In the genomic region with DNA sequence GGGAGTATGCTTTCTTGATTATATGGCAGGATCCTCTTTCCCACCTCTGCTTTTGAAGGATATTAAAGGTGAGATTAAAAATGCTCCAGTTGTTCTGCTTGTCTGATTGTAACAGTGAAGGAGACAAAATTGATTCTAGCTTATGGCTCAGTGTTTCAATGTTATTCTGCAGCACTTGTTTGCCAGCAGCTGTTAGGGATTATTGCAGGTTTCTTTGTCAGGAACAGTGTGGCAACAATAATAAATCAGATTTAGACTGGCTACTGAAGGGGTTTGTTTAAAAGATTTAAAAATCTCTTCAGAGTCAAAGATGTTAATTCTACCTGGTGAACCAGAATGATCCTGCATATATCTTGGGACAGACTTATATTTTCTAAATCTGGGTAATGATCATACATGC, we compare ENCODE assay signal across 24 cellular contexts.
DNase-seq lines count a peak whose midpoint lies in the region; ATAC-seq and TF ChIP-seq lines count a peak whose summit lies in the region.
"Had no signal": no experiment of that assay in that cellular context is flagged by ENCODE, and none has a peak within 500 bp of the region (broad histone marks: within the 10 kb centered on the region; RNA-seq: fewer than 3 reads in every experiment).

No MANE protein-coding gene starts in this region.

- H3K4me1 ChIP-seq in left ventricle myocardium inferior (peaks cover 63% of the 10 kb centered on the region), suprapubic skin (no peaks in the 10 kb centered on the region)
- H3K4me1 ChIP-seq: A549; BLaER1 treated with 17β-estradiol and CSF1 and Interleukin-3, amounts not matched to agents 10 nM and 100 nM had no signal

- H3K27ac ChIP-seq in left ventricle myocardium inferior (replicated peaks), result peak overlapping the region; percentile 54
- no peak overlapping the region for H3K27ac ChIP-seq in suprapubic skin
- H3K27ac ChIP-seq: A549; BLaER1 treated with 17β-estradiol and CSF1 and Interleukin-3, amounts not matched to agents 10 nM and 100 nM; GM23248; PC-9 had no signal

- TF ChIP-seq CTCF in left ventricle myocardium inferior (IDR thresholded peaks at IDR 0.05; ENCODE audit: borderline replicate concordance) (no peak), fibroblast of villous mesenchyme (IDR thresholded peaks at IDR 0.05; ENCODE audit: insufficient read depth, low read depth, low read length) (no peak), suprapubic skin (IDR thresholded peaks at IDR 0.05) (no peak)

- TF ChIP-seq POLR2A in suprapubic skin (IDR thresholded peaks at IDR 0.05), result no peak

- intact Hi-C loops in left ventricle myocardium inferior (cut with micrococcal nuclease) (no loop called here), Right ventricle myocardium inferior (cut with DNase I) (no loop called here), sciatic nerve (cut with DNase I) (no loop called here)

- ATAC-seq in Right ventricle myocardium inferior (no peak), sciatic nerve (no peak)
- ATAC-seq: A549, K562 had no signal

- H3K27me3 ChIP-seq in left ventricle myocardium inferior (ENCODE audit: low read depth), result no peaks in the 10 kb centered on the region
- no peaks in the 10 kb centered on the region for H3K27me3 ChIP-seq in suprapubic skin
- H3K27me3 ChIP-seq: BLaER1 treated with 17β-estradiol and CSF1 and Interleukin-3, amounts not matched to agents 10 nM and 100 nM had no signal

- H3K36me3 ChIP-seq in left ventricle myocardium inferior, result no peaks in the 10 kb centered on the region
- H3K36me3 ChIP-seq in suprapubic skin, result no peaks in the 10 kb centered on the region
- H3K36me3 ChIP-seq: BLaER1 treated with 17β-estradiol and CSF1 and Interleukin-3, amounts not matched to agents 10 nM and 100 nM had no signal

- DNase-seq in left ventricle myocardium inferior (no peak), Right ventricle myocardium inferior (ENCODE audit: missing footprints) (no peak), NCI-H69 (lab: John Stamatoyannopoulos, UW) (peak; percentile 3), fibroblast of villous mesenchyme (ENCODE audit: low read depth) (peak; percentile 34), sciatic nerve (ENCODE audit: low spot score) (no peak), suprapubic skin (ENCODE audit: low spot score in 2 of 2) (no peak), CD1c-positive myeloid dendritic cell (ENCODE audit: extremely low spot score) (no peak)
- DNase-seq: AML-193; CD4-positive, alpha-beta memory T cell; COR-L47; DMS53; GM23248; H7; Kasumi-1; MV-4-11; NCI-H1105; NCI-H2029; NCI-H2171 treated with DMSO at 0.1 percent for 48 hours; NCI-H446 treated with DMSO at 0.1 percent for 48 hours; PC-9; SHP77 had no signal

- no peaks in the 10 kb centered on the region for H3K9me3 ChIP-seq in left ventricle myocardium inferior (replicated peaks)
- H3K9me3 ChIP-seq in suprapubic skin, result no peaks in the 10 kb centered on the region
- H3K9me3 ChIP-seq: A549; BLaER1 treated with 17β-estradiol and CSF1 and Interleukin-3, amounts not matched to agents 10 nM and 100 nM had no signal

- no peak overlapping the region for H3K4me3 ChIP-seq in left ventricle myocardium inferior
- no peak overlapping the region for H3K4me3 ChIP-seq in fibroblast of villous mesenchyme (ENCODE audit: low read depth, low read length)
- H3K4me3 ChIP-seq in suprapubic skin, result no peak overlapping the region
- H3K4me3 ChIP-seq: A549; BLaER1 treated with 17β-estradiol and CSF1 and Interleukin-3, amounts not matched to agents 10 nM and 100 nM; GM23248; K562; PC-9 had no signal

- TF ChIP-seq EP300 in suprapubic skin (IDR thresholded peaks at IDR 0.05), result no peak

Comparison
In these comparisons a context has a peak if more than half of its experiments do, and no peak if none do; other contexts are left out.
1. DNase-seq: peak in NCI-H69 (single experiment) and fibroblast of villous mesenchyme (single experiment); none in left ventricle myocardium inferior (single experiment), Right ventricle myocardium inferior (single experiment), sciatic nerve (single experiment), suprapubic skin (0 of 2) and CD1c-positive myeloid dendritic cell (single experiment).